In the genomic region with DNA sequence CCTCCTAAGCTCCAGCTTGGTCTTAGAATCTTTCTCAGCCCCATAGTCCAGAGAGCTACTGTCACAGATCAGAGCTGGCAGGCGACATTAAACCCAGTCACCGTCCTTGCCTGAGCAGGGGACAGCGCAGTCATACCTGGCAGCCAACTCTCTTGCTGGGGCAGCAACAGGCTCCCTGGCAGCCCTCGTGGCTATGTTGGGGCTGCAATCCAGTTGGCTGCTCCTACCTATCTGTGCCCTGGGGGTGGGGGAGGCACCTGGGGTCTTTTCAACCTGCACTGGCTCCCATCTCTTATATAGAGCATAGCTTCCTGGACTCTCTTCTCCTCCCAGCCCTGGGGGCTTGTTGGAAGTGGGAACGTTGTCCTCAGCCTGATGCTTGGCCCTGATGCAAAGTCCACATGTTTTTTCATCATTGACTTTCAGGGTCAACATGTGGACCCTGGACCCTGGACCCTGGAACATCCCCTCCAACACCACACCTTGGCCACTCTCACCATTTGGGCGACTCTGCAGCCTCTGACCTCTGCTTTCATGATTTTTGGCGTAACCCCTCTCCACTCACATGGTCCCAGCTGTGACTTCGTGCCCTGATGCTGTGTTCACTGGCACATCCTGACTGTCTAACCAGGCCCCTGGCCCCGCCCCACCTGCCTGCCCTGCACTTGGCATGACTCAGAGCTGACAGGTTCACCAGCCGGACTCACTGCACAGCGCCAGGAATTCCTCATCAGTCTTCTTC, we compare ENCODE assay signal across 1 cellular context.
A peak's percentile ranks its signal among the peaks of the same experiment; 100 is the strongest.
TF ChIP-seq lines count a peak whose summit lies in the region.

No MANE protein-coding gene starts in this region.

TF ChIP-seq in liver, 16 proteins besides CTCF, POLR2A, EP300 and RAD21 (continued from another document):
- peak; percentile 78 for TF ChIP-seq YY1 (IDR thresholded peaks at IDR 0.05)
